In genomic region chr10:51910189-51910588, GRCh38 we compare ENCODE assay signal across 15 cellular contexts.
"Had no signal": no experiment of that assay in that cellular context is flagged by ENCODE, and none has a peak within 500 bp of the region (broad histone marks: within the 10 kb centered on the region; RNA-seq: fewer than 3 reads in every experiment).

No MANE protein-coding gene starts in this region.

- H3K27me3 ChIP-seq: body of pancreas, colonic mucosa, foreskin keratinocyte had no signal

- H3K36me3 ChIP-seq: colonic mucosa, left ventricle myocardium inferior had no signal

- ATAC-seq: body of pancreas; foreskin keratinocyte; naive thymus-derived CD8-positive, alpha-beta T cell; stimulated activated memory B cell treated with anti-CD40 and anti-IgM and Interleukin-4, amounts not matched to agents 10 μg/mL and 1 μg/mL and 100 μg/mL, for 72 hours; T-helper 17 cell had no signal

- DNase-seq: activated CD4-positive, alpha-beta T cell treated with anti-CD3 and anti-CD28 coated beads, Interleukin-2, amount 10 ng/mL, durations not matched to agents 24 days and 14 days; activated CD4-positive, CD25-positive, alpha-beta regulatory T cell; activated gamma-delta T cell treated with Interleukin-2 at 50 U/mL for 16 hours; amygdala; body of pancreas; caudate nucleus; colonic mucosa; foreskin keratinocyte; head of caudate nucleus; left ventricle myocardium inferior; naive thymus-derived CD8-positive, alpha-beta T cell; nucleus accumbens; stimulated activated CD4-positive, alpha-beta T cell treated with anti-CD3 and anti-CD28 coated beads, Interleukin-2, amount 100 ng/mL, for 48 hours; T-helper 17 cell had no signal

- H3K27ac ChIP-seq: body of pancreas, colonic mucosa, foreskin keratinocyte, left ventricle myocardium inferior had no signal

- H3K4me1 ChIP-seq: body of pancreas, colonic mucosa, foreskin keratinocyte, left ventricle myocardium inferior had no signal

- H3K9me3 ChIP-seq: body of pancreas, colonic mucosa, left ventricle myocardium inferior had no signal

- H3K4me3 ChIP-seq: body of pancreas, colonic mucosa, left ventricle myocardium inferior had no signal
